Comparison of ENCODE assay signal across 16 cellular contexts in genomic region chr9:113997610-113998009, GRCh38.
"Had no signal": no experiment of that assay in that cellular context is flagged by ENCODE, and none has a peak within 500 bp of the region (broad histone marks: within the 10 kb centered on the region; RNA-seq: fewer than 3 reads in every experiment).

No MANE protein-coding gene starts in this region.

- H3K27ac ChIP-seq: epithelial cell of prostate, gastrocnemius medialis, heart right ventricle, neutrophil, psoas muscle, thoracic aorta, uterus had no signal

- H3K9me3 Mint-ChIP-seq: activated naive CD4-positive, alpha-beta T cell treated with anti-CD3 and anti-CD28 coated beads, Interleukin-2, amount 50 U/mL, for 24 hours; activated T-helper 2 cell treated with anti-CD3 and anti-CD28 coated beads, Interferon-gamma antibody, Interleukin-2, Interleukin-4, amounts not matched to agents 10 μg/mL and 5 μg/mL and 100 μg/mL, durations not matched to agents 14 hours and 24 hours and 36 hours; mesothelial cell of epicardium had no signal

- H3K27me3 ChIP-seq: gastrocnemius medialis, heart right ventricle, neutrophil, uterus had no signal

- H3K27ac Mint-ChIP-seq: activated naive CD4-positive, alpha-beta T cell treated with anti-CD3 and anti-CD28 coated beads, Interleukin-2, amount 50 U/mL, for 24 hours; activated T-helper 2 cell treated with anti-CD3 and anti-CD28 coated beads, Interferon-gamma antibody, Interleukin-2, Interleukin-4, amounts not matched to agents 10 μg/mL and 5 μg/mL and 100 μg/mL, durations not matched to agents 14 hours and 24 hours and 36 hours; mesothelial cell of epicardium had no signal

- ATAC-seq: gastrocnemius medialis; heart right ventricle; psoas muscle; stimulated activated naive CD8-positive, alpha-beta T cell treated with anti-CD3 and anti-CD28 coated beads, Interleukin-15, Interleukin-2, amounts not matched to agents 100 U/mL and 50 U/mL, for 24 hours had no signal

- H3K36me3 Mint-ChIP-seq: activated naive CD4-positive, alpha-beta T cell treated with anti-CD3 and anti-CD28 coated beads, Interleukin-2, amount 50 U/mL, for 24 hours had no signal

- H3K27me3 Mint-ChIP-seq: activated naive CD4-positive, alpha-beta T cell treated with anti-CD3 and anti-CD28 coated beads, Interleukin-2, amount 50 U/mL, for 24 hours had no signal

- H3K36me3 ChIP-seq: gastrocnemius medialis, neutrophil, thoracic aorta, uterus had no signal

- H3K9me3 ChIP-seq: gastrocnemius medialis, heart right ventricle, neutrophil, psoas muscle, thoracic aorta, uterus had no signal

- H3K4me3 ChIP-seq: gastrocnemius medialis, heart right ventricle, psoas muscle, thoracic aorta, uterus had no signal

- DNase-seq: activated CD4-positive, alpha-beta T cell treated with anti-CD3 and anti-CD28 coated beads, Interleukin-2, amount 50 U/mL, for 4 hours; central memory CD4-positive, alpha-beta T cell; effector memory CD4-positive, alpha-beta T cell; gastrocnemius medialis; psoas muscle; stimulated activated CD4-positive, alpha-beta T cell treated with anti-CD3 and anti-CD28 coated beads, Interleukin-2, amount 100 ng/mL, for 48 hours; stimulated activated naive CD8-positive, alpha-beta T cell treated with anti-CD3 and anti-CD28 coated beads, Interleukin-15, Interleukin-2, amounts not matched to agents 100 U/mL and 50 U/mL, for 24 hours; T-helper 2 cell had no signal

- H3K4me3 Mint-ChIP-seq: activated naive CD4-positive, alpha-beta T cell treated with anti-CD3 and anti-CD28 coated beads, Interleukin-2, amount 50 U/mL, for 24 hours; mesothelial cell of epicardium had no signal
